In the genomic region with DNA sequence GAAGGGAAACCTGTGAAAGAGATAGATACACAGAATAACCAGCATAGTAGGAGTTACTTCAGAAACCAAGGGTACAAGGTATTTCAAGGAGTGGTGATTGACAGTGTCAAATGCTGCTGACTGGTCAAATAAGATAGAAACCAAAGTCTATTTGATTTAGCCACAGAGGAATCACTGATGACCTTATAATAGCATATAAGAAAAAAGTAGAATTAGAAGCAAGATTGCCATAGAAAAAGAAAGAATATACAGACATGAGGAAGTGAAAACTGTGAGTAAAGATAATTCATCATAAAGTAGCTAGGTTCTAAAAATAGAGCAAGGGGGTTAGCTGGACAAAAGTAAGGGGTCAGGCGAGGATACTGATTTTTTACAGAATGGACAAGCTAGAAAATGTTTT, we compare ENCODE assay signal across 11 cellular contexts. TPM values are rescaled to one million over a fixed set of nuclear protein-coding genes. Genes with fewer than 3 reads are reported as not detected.
DNase-seq lines count a peak whose midpoint lies in the region; ATAC-seq, FAIRE-seq and TF ChIP-seq lines count a peak whose summit lies in the region.
"Had no signal": no experiment of that assay in that cellular context is flagged by ENCODE, and none has a peak within 500 bp of the region (broad histone marks: within the 10 kb centered on the region; RNA-seq: fewer than 3 reads in every experiment).

No MANE protein-coding gene starts in this region.

- H3K4me3 Mint-ChIP-seq in CD4-positive, alpha-beta T cell, result no peak overlapping the region

- no peak overlapping the region for H3K27ac Mint-ChIP-seq in CD4-positive, alpha-beta T cell

- CTCF ChIA-PET in CD4-positive, alpha-beta T cell (lab: Charles Lee), result no interaction called here

- no peak for TF ChIP-seq CTCF in CD4-positive, alpha-beta T cell (IDR thresholded peaks at IDR 0.05)

- no peak for DNase-seq in GM12891 (ENCODE audit: insufficient read length, low spot score)
- DNase-seq in RPMI8226, result peak; percentile 33
- no peak for DNase-seq in CD4-positive, alpha-beta T cell
- DNase-seq in left colon, result no peak
- DNase-seq in epidermal melanocyte (ENCODE audit: insufficient read length, low spot score), result no peak
- DNase-seq: tibial artery had no signal

- no peaks in the 10 kb centered on the region for H3K27me3 ChIP-seq in CD4-positive, alpha-beta T cell (ENCODE audit: control insufficient read depth, insufficient read depth, low read length)
- H3K27me3 ChIP-seq: tibial artery had no signal

- ATAC-seq in GM19463 (IDR thresholded peaks at IDR 0.05; ENCODE audit: unreplicated experiment) (peak; percentile 67), HG03064 (IDR thresholded peaks at IDR 0.05; ENCODE audit: low read depth, unreplicated experiment) (peak; percentile 43), GM19324 (IDR thresholded peaks at IDR 0.05; ENCODE audit: low FRiP score, unreplicated experiment) (no peak), left colon (no peak)
- ATAC-seq in CD4-positive, alpha-beta T cell (ENCODE audit: poor library complexity), result no peak
- ATAC-seq: Panc1 had no signal

- no peak for TF ChIP-seq POLR2A in GM12891 (IDR thresholded peaks at IDR 0.05; ENCODE audit: low read depth, low read length)

- H3K27ac ChIP-seq in CD4-positive, alpha-beta T cell (ENCODE audit: low read depth, low read length), result no peak overlapping the region
- H3K27ac ChIP-seq: parathyroid adenoma, tibial artery had no signal

- FAIRE-seq in GM12891 (lab: Jason Lieb, UNC), result peak; percentile 40

- no peaks in the 10 kb centered on the region for H3K27me3 Mint-ChIP-seq in CD4-positive, alpha-beta T cell

- peaks cover 2% of the 10 kb centered on the region for H3K9me3 Mint-ChIP-seq in CD4-positive, alpha-beta T cell

- POLR2A ChIA-PET in CD4-positive, alpha-beta T cell (lab: Charles Lee), result no interaction called here

- H3K9me3 ChIP-seq in CD4-positive, alpha-beta T cell (ENCODE audit: control insufficient read depth, low read length), result no peaks in the 10 kb centered on the region
- H3K9me3 ChIP-seq: tibial artery had no signal

- intact Hi-C loops in CD4-positive, alpha-beta T cell (cut with DNase I, micrococcal nuclease), result no loop called here
- intact Hi-C loops in left colon (cut with DNase I, micrococcal nuclease), result no loop called here

- H3K4me1 Mint-ChIP-seq in CD4-positive, alpha-beta T cell (ENCODE audit: low read depth), result peaks cover 72% of the 10 kb centered on the region

- peaks cover 43% of the 10 kb centered on the region for H3K36me3 Mint-ChIP-seq in CD4-positive, alpha-beta T cell (ENCODE audit: low read depth)

TF ChIP-seq in GM12891, 5 proteins besides CTCF, POLR2A, EP300 and RAD21:
- TF ChIP-seq POLR2AphosphoS5 (IDR thresholded peaks at IDR 0.05; ENCODE audit: low read depth, low read length), result no peak
- TF ChIP-seq POU2F2 (IDR thresholded peaks at IDR 0.05; ENCODE audit: low read depth, low read length), result no peak
- peak; percentile 77 for TF ChIP-seq SPI1 (IDR thresholded peaks at IDR 0.05; ENCODE audit: low read depth, low read length)
- no peak for TF ChIP-seq PAX5 (IDR thresholded peaks at IDR 0.05; ENCODE audit: insufficient read depth, low read length, severe bottlenecking)
TF ChIP-seq in GM12891: peak in this region for 1.

RNA-seq across cellular contexts. Expression of a gene that starts 14.2 kb away (rescaled TPM):
- polyA plus RNA-seq in GM12891 (2012; ENCODE audit: low read depth, missing spikeins), result 4.8 TPM
- total RNA-seq in CD4-positive, alpha-beta T cell, result 10 to 100 TPM; 33.9 to 41.6 TPM
- 10 to 100 TPM; 23.3 to 30.2 TPM for total RNA-seq in left colon

Comparison
In these comparisons a context has a peak if more than half of its experiments do, and no peak if none do; other contexts are left out.
1. ATAC-seq: peak in GM19463 (single experiment) and HG03064 (single experiment); none in CD4-positive, alpha-beta T cell (single experiment), GM19324 (single experiment) and left colon (single experiment).